In the genomic region with DNA sequence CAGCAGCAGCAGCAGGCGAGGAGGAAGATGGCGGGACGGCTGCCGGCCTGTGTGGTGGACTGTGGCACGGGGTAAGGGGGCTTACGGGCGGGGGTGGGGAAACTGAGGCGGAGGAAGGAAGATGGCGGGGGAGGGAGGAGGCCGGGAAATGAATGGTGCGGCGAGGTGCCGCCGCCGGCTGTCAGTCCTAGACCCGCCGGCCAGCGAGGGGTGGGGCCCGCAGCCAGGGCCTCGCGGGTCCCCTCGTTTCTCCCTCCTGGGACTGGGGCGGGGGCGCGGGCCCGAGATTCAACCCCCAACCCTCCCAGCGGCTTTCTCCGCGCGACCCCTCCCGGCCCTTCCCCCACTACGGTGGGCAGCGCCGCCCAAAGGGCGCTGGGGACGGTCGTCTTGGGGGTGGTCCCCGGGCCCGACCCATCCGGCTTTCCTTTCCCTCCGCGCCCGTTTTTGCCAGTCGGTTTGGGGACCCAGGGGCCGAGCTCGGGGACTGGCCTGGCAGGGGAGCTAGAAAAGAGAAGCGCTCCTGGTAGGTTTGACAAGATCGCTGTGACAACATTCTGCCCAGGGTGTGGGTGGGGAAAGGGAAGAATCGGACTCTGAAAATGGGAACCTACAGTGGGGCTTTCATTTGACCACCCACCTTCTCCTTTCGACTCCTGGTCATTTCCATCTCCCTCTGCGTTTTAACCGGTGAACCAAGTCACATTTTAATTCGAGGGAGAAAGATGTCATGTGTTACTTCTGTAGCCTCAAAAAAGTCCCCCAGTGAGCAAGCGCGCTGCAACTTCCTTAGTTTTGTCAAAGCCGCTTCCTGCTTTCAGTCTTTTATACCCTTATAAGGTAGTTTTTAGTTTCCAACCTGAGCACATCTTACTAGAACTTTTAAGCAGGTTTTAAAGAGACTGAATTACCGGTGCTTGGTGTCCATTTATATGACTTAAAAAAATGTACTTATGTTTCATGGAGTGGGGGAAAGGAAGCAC, we compare ENCODE assay signal across 8 cellular contexts. TPM values are rescaled to one million over a fixed set of nuclear protein-coding genes. Genes with fewer than 3 reads are reported as not detected.
A peak's percentile ranks its signal among the peaks of the same experiment; 100 is the strongest.
DNase-seq lines count a peak whose midpoint lies in the region; ATAC-seq and TF ChIP-seq lines count a peak whose summit lies in the region.

No MANE protein-coding gene starts in this region.

- peak overlapping the region; percentile 79 for H3K4me3 ChIP-seq in BE2C (ENCODE audit: low read depth, low read length)
- peak overlapping the region; percentile 82 to 87 for H3K4me3 ChIP-seq in foreskin fibroblast (ENCODE audit: low read depth in 1 of 2, low read length in 2 of 2)
- H3K4me3 ChIP-seq in neuron (ENCODE audit: low read length) = peak overlapping the region; percentile 99
- peak overlapping the region; percentile 77 to 94 (median 91) for H3K4me3 ChIP-seq in subcutaneous abdominal adipose tissue (ENCODE audit: low read depth in 1 of 5, low read length in 5 of 5)

- peak overlapping the region; percentile 89 to 98 (median 97) for H3K9ac ChIP-seq in subcutaneous abdominal adipose tissue (ENCODE audit: low read length in 5 of 5)

- H3K9me3 ChIP-seq in BE2C (no peaks in the 10 kb centered on the region), neuron (ENCODE audit: low read length) (no peaks in the 10 kb centered on the region), subcutaneous abdominal adipose tissue (ENCODE audit: control insufficient read depth in 5 of 5, low read length in 5 of 5) (no peaks in the 10 kb centered on the region)

- TF ChIP-seq CTCF in BE2C (IDR thresholded peaks at IDR 0.05; ENCODE audit: low read depth, low read length) (no peak), foreskin fibroblast (IDR thresholded peaks at IDR 0.05; ENCODE audit: low read depth, low read length) (no peak)

- H3K4me1 ChIP-seq in BE2C (no peaks in the 10 kb centered on the region), neuron (ENCODE audit: insufficient read depth, low read length) (peaks cover 40% of the 10 kb centered on the region), subcutaneous abdominal adipose tissue (ENCODE audit: control insufficient read depth in 5 of 5, insufficient read depth in 5 of 5, low read length in 5 of 5) (peaks cover 0 to 70% (median 62%) of the 10 kb centered on the region in 5 donors)

- peak; percentile 18 for ATAC-seq in GM19023 (IDR thresholded peaks at IDR 0.05; ENCODE audit: unreplicated experiment)
- peak; percentile 23 for ATAC-seq in HG03432 (IDR thresholded peaks at IDR 0.05; ENCODE audit: unreplicated experiment)

- peak overlapping the region; percentile 98 for H3K27ac ChIP-seq in subcutaneous abdominal adipose tissue (ENCODE audit: low read depth, low read length)

- H3K36me3 ChIP-seq in BE2C (no peaks in the 10 kb centered on the region), neuron (ENCODE audit: insufficient read depth, low read length) (peaks cover 2% of the 10 kb centered on the region), subcutaneous abdominal adipose tissue (ENCODE audit: control insufficient read depth in 5 of 5, insufficient read depth in 5 of 5, low read length in 5 of 5) (no peaks in the 10 kb centered on the region)

- H3K27me3 ChIP-seq in BE2C (no peaks in the 10 kb centered on the region), neuron (ENCODE audit: insufficient read depth, low read length) (no peaks in the 10 kb centered on the region), subcutaneous abdominal adipose tissue (ENCODE audit: control insufficient read depth in 5 of 5, insufficient read depth in 4 of 5, low read length in 5 of 5) (no peaks in the 10 kb centered on the region)

- H2AFZ ChIP-seq in neuron (ENCODE audit: low read depth, low read length) = peak overlapping the region; percentile 54

- DNase-seq in BE2C = peak; percentile 21
- peak; percentile 84 for DNase-seq in RPMI7951 (ENCODE audit: low read depth)
- DNase-seq in activated effector memory CD4-positive, alpha-beta T cell treated with Interleukin-2 at 50 U/mL for 16 hours = peak; percentile 66
- peak; percentile 55 to 76 for DNase-seq in foreskin fibroblast

RNA-seq across cellular contexts. Expression of a gene that starts 0.7 kb away (rescaled TPM):
- 75.3 TPM for polyA plus RNA-seq in BE2C (2012; ENCODE audit: insufficient read depth, insufficient read length, low read depth)
- total RNA-seq in RPMI7951 (2014; rRNA removed; shearing (Covaris generic)) = 337 and 389 TPM in 2 replicates

Comparison
In these comparisons a context has a peak if more than half of its experiments do, and no peak if none do; other contexts are left out.
1. Peak in every context shown above with its lines: DNase-seq, ATAC-seq, H3K4me3 ChIP-seq and H3K27ac ChIP-seq.
2. DNase-seq: peak in every context shown above with its lines; median percentile 84 in RPMI7951; 66 in activated effector memory CD4-positive, alpha-beta T cell treated with Interleukin-2 at 50 U/mL for 16 hours; 66 in foreskin fibroblast; 21 in BE2C.